In the genomic region with DNA sequence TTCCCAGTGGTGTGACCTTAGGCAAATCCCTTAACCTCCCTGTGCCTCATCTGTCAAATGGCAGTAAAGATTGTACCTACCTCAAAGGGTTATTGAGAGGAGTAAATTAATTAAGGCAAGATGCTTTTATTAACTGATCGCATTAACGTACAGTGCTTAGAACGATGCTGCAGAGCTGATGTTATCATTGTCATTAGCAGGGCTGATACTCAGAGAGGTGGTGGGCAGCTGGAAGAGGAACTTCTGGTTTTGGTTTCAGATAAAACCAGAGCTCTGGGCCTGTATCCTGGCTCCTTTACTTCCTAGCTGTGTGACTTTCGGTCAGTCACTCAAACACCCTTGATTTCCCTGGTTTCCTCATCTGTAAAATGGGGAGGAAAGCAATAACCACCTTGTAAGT, we compare ENCODE assay signal across 25 cellular contexts. TPM values are rescaled to one million over a fixed set of nuclear protein-coding genes. Genes with fewer than 3 reads are reported as not detected.
DNase-seq lines count a peak whose midpoint lies in the region; ATAC-seq, FAIRE-seq and TF ChIP-seq lines count a peak whose summit lies in the region.
"Had no signal": no experiment of that assay in that cellular context is flagged by ENCODE, and none has a peak within 500 bp of the region (broad histone marks: within the 10 kb centered on the region; RNA-seq: fewer than 3 reads in every experiment).

No MANE protein-coding gene starts in this region.

- intact Hi-C loops in pancreas (cut with DNase I) = no loop called here

- H3K4me1 Mint-ChIP-seq in endothelial cell (ENCODE audit: unreplicated experiment) (peaks cover 47% of the 10 kb centered on the region), endodermal cell (no peaks in the 10 kb centered on the region)

- TF ChIP-seq CTCF in BE2C (IDR thresholded peaks at IDR 0.05; ENCODE audit: low read depth, low read length) (no peak), endothelial cell (IDR thresholded peaks at IDR 0.05; ENCODE audit: unreplicated experiment) (no peak), pancreas (IDR thresholded peaks at IDR 0.05) (no peak), endodermal cell (conservative IDR thresholded peaks at IDR 0.05) (no peak)

- H3K27me3 Mint-ChIP-seq in endothelial cell (ENCODE audit: unreplicated experiment) = peaks cover 7% of the 10 kb centered on the region
- peaks cover 10% of the 10 kb centered on the region for H3K27me3 Mint-ChIP-seq in endodermal cell (ENCODE audit: insufficient read depth)

- H3K36me3 ChIP-seq in BE2C (no peaks in the 10 kb centered on the region), pancreas (no peaks in the 10 kb centered on the region), endodermal cell (ENCODE audit: control insufficient read depth, insufficient read depth, low read length) (no peaks in the 10 kb centered on the region)
- H3K36me3 ChIP-seq: heart right ventricle, upper lobe of left lung had no signal

- no peaks in the 10 kb centered on the region for H3K27me3 ChIP-seq in BE2C
- no peaks in the 10 kb centered on the region for H3K27me3 ChIP-seq in pancreas
- no peaks in the 10 kb centered on the region for H3K27me3 ChIP-seq in endodermal cell (ENCODE audit: control insufficient read depth, insufficient read depth, low read length, poor library complexity, severe bottlenecking)
- H3K27me3 ChIP-seq: heart right ventricle, upper lobe of left lung had no signal

- ATAC-seq in GM21447 (IDR thresholded peaks at IDR 0.05; ENCODE audit: unreplicated experiment) (peak; percentile 36), HG02642 (IDR thresholded peaks at IDR 0.05; ENCODE audit: poor library complexity, unreplicated experiment) (no peak), pancreas (no peak)
- ATAC-seq: foreskin keratinocyte, GM23338, heart right ventricle, PC-3, Right ventricle myocardium inferior had no signal

- H3K27ac ChIP-seq in pancreas (no peak overlapping the region), endodermal cell (ENCODE audit: low read depth, low read length) (no peak overlapping the region)
- H3K27ac ChIP-seq: C4-2B, foreskin keratinocyte, heart right ventricle, upper lobe of left lung had no signal

- H3K4me3 ChIP-seq in BE2C (ENCODE audit: low read depth, low read length) (no peak overlapping the region), pancreas (no peak overlapping the region), endodermal cell (ENCODE audit: low read length) (no peak overlapping the region)
- H3K4me3 ChIP-seq: GM23338, heart right ventricle, upper lobe of left lung had no signal

- WGBS in pancreas, 2 donors = 79 to 87% methylated on average over 4 of the region's 4 CpGs
- 93 to 98% methylated on average over 4 of the region's 4 CpGs for WGBS in endodermal cell (ENCODE audit: insufficient coverage in 1 of 2, insufficient read length in 1 of 2), 2 experiments

- H3K27ac Mint-ChIP-seq in endothelial cell (ENCODE audit: unreplicated experiment) = peak overlapping the region; percentile 78
- H3K27ac Mint-ChIP-seq in endodermal cell = no peak overlapping the region
- H3K27ac Mint-ChIP-seq: activated T-cell treated with anti-CD3 and anti-CD28 coated beads, Interleukin-2, amount 50 U/mL, for 72 hours; GM23338 had no signal

- FAIRE-seq in pancreas (lab: Jason Lieb, UNC) = no peak
- FAIRE-seq: GM12891, HTR-8/SVneo had no signal

- peaks cover 33% of the 10 kb centered on the region for H3K4me1 ChIP-seq in BE2C
- no peaks in the 10 kb centered on the region for H3K4me1 ChIP-seq in pancreas
- no peaks in the 10 kb centered on the region for H3K4me1 ChIP-seq in endodermal cell (ENCODE audit: control insufficient read depth, insufficient read depth, low read length)
- H3K4me1 ChIP-seq: foreskin keratinocyte had no signal

- H3K9me3 ChIP-seq in BE2C = no peaks in the 10 kb centered on the region
- no peaks in the 10 kb centered on the region for H3K9me3 ChIP-seq in pancreas
- H3K9me3 ChIP-seq in endodermal cell (ENCODE audit: control insufficient read depth, low read length) = peaks cover 7% of the 10 kb centered on the region

- peaks cover 7% of the 10 kb centered on the region for H3K9me3 Mint-ChIP-seq in endothelial cell (ENCODE audit: unreplicated experiment)
- peaks cover 9% of the 10 kb centered on the region for H3K9me3 Mint-ChIP-seq in endodermal cell

- H3K9ac ChIP-seq in endodermal cell (ENCODE audit: extremely low read depth, low read length, poor library complexity, severe bottlenecking) = no peak overlapping the region

- DNase-seq in BE2C = peak; percentile 68
- peak; percentile 18 for DNase-seq in OCI-M1 (lab: John Stamatoyannopoulos, UW)
- no peak for DNase-seq in endothelial cell (ENCODE audit: low spot score)
- DNase-seq in pancreas = no peak
- DNase-seq in endodermal cell = no peak
- DNase-seq in SW 1271 (lab: John Stamatoyannopoulos, UW) = no peak
- DNase-seq: activated naive CD4-positive, alpha-beta T cell treated with Interleukin-2 at 50 U/mL for 16 hours; Calu3; effector CD8-positive, alpha-beta T cell; foreskin keratinocyte; heart right ventricle; KG1; NCI-H187 treated with DMSO at 0.1 percent for 48 hours; NCI-H526 treated with DMSO at 0.1 percent for 48 hours; PC-3; stimulated activated CD8-positive, alpha-beta memory T cell treated with anti-CD3 and anti-CD28 coated beads, Interleukin-4, amount 100 ng/mL, for 48 hours had no signal

- H3K36me3 Mint-ChIP-seq in endothelial cell (ENCODE audit: low read depth, unreplicated experiment) (peaks cover 9% of the 10 kb centered on the region), endodermal cell (ENCODE audit: low read depth) (no peaks in the 10 kb centered on the region)

- H3K4me3 Mint-ChIP-seq in endothelial cell (ENCODE audit: unreplicated experiment) = no peak overlapping the region
- no peak overlapping the region for H3K4me3 Mint-ChIP-seq in endodermal cell
- H3K4me3 Mint-ChIP-seq: activated T-cell treated with anti-CD3 and anti-CD28 coated beads, Interleukin-2, amount 50 U/mL, for 72 hours; GM23338 had no signal

RNA-seq across cellular contexts. Expression of a gene that starts 55.1 kb away (rescaled TPM):
- polyA plus RNA-seq in BE2C (2012; ENCODE audit: insufficient read depth, insufficient read length, low read depth) = 274 TPM
- total RNA-seq in endothelial cell (ENCODE audit: unreplicated experiment) = 634 TPM
- 100 to 1,000 TPM; 104 to 181 (median 141) TPM for total RNA-seq in pancreas
- 100 to 1,000 TPM; 116 to 181 TPM for polyA plus RNA-seq in pancreas
- 100 to 1,000 TPM; 423 to 503 TPM for total RNA-seq in endodermal cell
- polyA plus RNA-seq in endodermal cell (2013, experiment 1 of 2) = 367 TPM
- polyA plus RNA-seq in endodermal cell (2013, experiment 2 of 2) = 378 TPM

Comparison
In these comparisons a context has a peak if more than half of its experiments do, and no peak if none do; other contexts are left out.
1. DNase-seq: peak in BE2C (single experiment) and OCI-M1 (single experiment); none in endothelial cell (single experiment), pancreas (0 of 6), endodermal cell (single experiment) and SW 1271 (0 of 2).